Comparison of ENCODE assay signal across 12 cellular contexts in genomic region chr1:57986432-57986831, GRCh38.
DNase-seq lines count a peak whose midpoint lies in the region; ATAC-seq and TF ChIP-seq lines count a peak whose summit lies in the region.
"Had no signal": no experiment of that assay in that cellular context is flagged by ENCODE, and none has a peak within 500 bp of the region (broad histone marks: within the 10 kb centered on the region; RNA-seq: fewer than 3 reads in every experiment).

No MANE protein-coding gene starts in this region.

- TF ChIP-seq CTCF in type B pancreatic cell (conservative IDR thresholded peaks at IDR 0.05) (no peak), uterus (IDR thresholded peaks at IDR 0.05) (no peak)

- peak; percentile 72 for DNase-seq in KBM-7
- DNase-seq in globus pallidus (ENCODE audit: low spot score), result peak; percentile 21
- no peak for DNase-seq in type B pancreatic cell (ENCODE audit: extremely low spot score, unreplicated experiment)
- DNase-seq in stimulated activated CD4-positive, alpha-beta T cell treated with anti-CD3 and anti-CD28 coated beads, Interleukin-4, amount 100 ng/mL, for 1 hour, result no peak
- DNase-seq in islet precursor cell, result no peak
- DNase-seq in uterus, result no peak
- DNase-seq: foreskin melanocyte, left ventricle myocardium inferior, occipital lobe had no signal

- H3K27ac Mint-ChIP-seq in type B pancreatic cell, result no peak overlapping the region

- no peaks in the 10 kb centered on the region for H3K4me1 ChIP-seq in uterus
- H3K4me1 ChIP-seq: left ventricle myocardium inferior, suprapubic skin had no signal

- H3K4me3 Mint-ChIP-seq in type B pancreatic cell, result no peak overlapping the region

- H3K36me3 ChIP-seq in uterus, result no peaks in the 10 kb centered on the region
- H3K36me3 ChIP-seq: left ventricle myocardium inferior, suprapubic skin had no signal

- H3K4me3 ChIP-seq in uterus, result no peak overlapping the region
- H3K4me3 ChIP-seq: left ventricle myocardium inferior, suprapubic skin had no signal

- intact Hi-C loops in uterus (cut with DNase I; ENCODE audit: low total_unique reads), result no loop called here

- no peaks in the 10 kb centered on the region for H3K9me3 ChIP-seq in uterus
- H3K9me3 ChIP-seq: left ventricle myocardium inferior, suprapubic skin had no signal

- H3K4me1 Mint-ChIP-seq in type B pancreatic cell (ENCODE audit: unreplicated experiment), result no peaks in the 10 kb centered on the region

- in situ Hi-C loops in KBM-7 (cut with MboI; ENCODE audit: low pct_unique_long_range_greater_than_20kb, low sequenced_read_pairs), result no loop called here

- no peaks in the 10 kb centered on the region for H3K27me3 ChIP-seq in uterus
- H3K27me3 ChIP-seq: suprapubic skin had no signal

- H3K36me3 Mint-ChIP-seq in type B pancreatic cell, result no peaks in the 10 kb centered on the region

- TF ChIP-seq POLR2A in uterus (IDR thresholded peaks at IDR 0.05), result no peak

- no peak overlapping the region for H3K27ac ChIP-seq in uterus
- H3K27ac ChIP-seq: left ventricle myocardium inferior, suprapubic skin had no signal

- H3K27me3 Mint-ChIP-seq in type B pancreatic cell, result no peaks in the 10 kb centered on the region

- no peaks in the 10 kb centered on the region for H3K9me3 Mint-ChIP-seq in type B pancreatic cell

- peak; percentile 80 for ATAC-seq in GM18861 (IDR thresholded peaks at IDR 0.05; ENCODE audit: unreplicated experiment)
- ATAC-seq in GM21786 (IDR thresholded peaks at IDR 0.05; ENCODE audit: unreplicated experiment), result peak; percentile 82

Comparison
In these comparisons a context has a peak if more than half of its experiments do, and no peak if none do; other contexts are left out.
1. DNase-seq: peak in KBM-7 (single experiment) and globus pallidus (single experiment); none in type B pancreatic cell (single experiment), stimulated activated CD4-positive, alpha-beta T cell treated with anti-CD3 and anti-CD28 coated beads, Interleukin-4, amount 100 ng/mL, for 1 hour (single experiment), islet precursor cell (single experiment) and uterus (0 of 2).